In the genomic region with DNA sequence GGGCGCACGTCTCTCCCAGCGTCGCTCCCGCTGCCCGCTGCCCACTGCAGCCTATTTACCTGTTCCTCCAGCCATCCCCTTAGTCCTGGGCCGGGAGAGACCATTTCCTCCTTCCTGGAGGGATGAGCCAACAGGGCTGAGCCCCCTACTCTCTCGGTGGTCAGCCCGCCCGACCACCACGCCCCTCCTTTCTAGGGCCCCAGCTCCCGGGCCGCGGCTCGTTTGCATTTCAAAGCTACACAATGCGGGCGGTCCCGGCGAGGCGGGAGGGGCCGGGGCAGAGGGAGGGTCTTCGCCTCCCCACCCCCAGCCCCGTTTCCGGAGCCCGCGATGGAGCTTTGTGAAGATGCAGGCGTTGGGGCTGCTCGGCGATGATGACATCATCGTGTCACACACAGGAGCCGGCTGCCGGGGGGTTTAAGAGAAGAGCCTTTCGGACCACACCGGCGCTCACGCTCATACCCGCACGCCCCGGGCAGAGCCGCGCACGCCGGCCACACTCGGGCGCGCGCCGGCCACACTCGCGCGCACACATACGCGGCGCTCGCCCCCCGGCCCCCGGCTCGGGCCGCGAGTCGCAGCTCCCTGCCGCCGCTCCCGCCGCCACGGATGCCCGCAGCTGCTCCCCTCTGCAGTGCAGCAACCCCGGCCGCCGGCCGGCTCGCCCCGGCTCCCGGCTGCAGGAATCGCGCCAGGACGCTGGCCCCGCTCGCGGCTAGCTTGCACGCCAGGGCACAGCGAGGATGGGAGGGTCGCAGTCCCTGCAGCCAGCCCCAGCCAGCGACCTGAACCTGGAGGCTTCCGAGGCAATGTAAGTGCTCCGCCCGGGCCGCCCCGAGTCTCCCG, we compare ENCODE assay signal across 10 cellular contexts.
DNase-seq lines count a peak whose midpoint lies in the region; ATAC-seq, FAIRE-seq and TF ChIP-seq lines count a peak whose summit lies in the region.
"Had no signal": no experiment of that assay in that cellular context is flagged by ENCODE, and none has a peak within 500 bp of the region (broad histone marks: within the 10 kb centered on the region; RNA-seq: fewer than 3 reads in every experiment).

No MANE protein-coding gene starts in this region.

- no peak for ATAC-seq in HG03097 (IDR thresholded peaks at IDR 0.05; ENCODE audit: low FRiP score, unreplicated experiment)
- no peak for ATAC-seq in GM21619 (IDR thresholded peaks at IDR 0.05; ENCODE audit: unreplicated experiment)
- no peak for ATAC-seq in GM18505 (IDR thresholded peaks at IDR 0.05; ENCODE audit: unreplicated experiment)

- dilution Hi-C loops in keratinocyte (cut with MboI; ENCODE audit: extremely low pct_ligation_motif_present, low sequenced_read_pairs): no loop called here

- peaks cover 2% of the 10 kb centered on the region for H3K27me3 ChIP-seq in adipocyte (replicated peaks; ENCODE audit: control insufficient read depth, insufficient read depth, low read length)
- no peaks in the 10 kb centered on the region for H3K27me3 ChIP-seq in keratinocyte (ENCODE audit: control insufficient read depth, extremely low read depth, insufficient read depth, low read length)
- no peaks in the 10 kb centered on the region for H3K27me3 ChIP-seq in testis

- TF ChIP-seq POLR2A in testis (IDR thresholded peaks at IDR 0.05): no peak
- no peak for TF ChIP-seq POLR2A in GM18505 (IDR thresholded peaks at IDR 0.05; ENCODE audit: borderline replicate concordance, extremely low read depth, insufficient read depth, insufficient read length)

- TF ChIP-seq CTCF in keratinocyte (optimal IDR thresholded peaks at IDR 0.05 in 1 of 3, IDR thresholded peaks at IDR 0.05 in 1 of 3, conservative IDR thresholded peaks at IDR 0.05 in 1 of 3; ENCODE audit: extremely low read depth in 1 of 3, insufficient read depth in 2 of 3, low read length in 3 of 3) (no peak), testis (IDR thresholded peaks at IDR 0.05) (no peak)

- no peaks in the 10 kb centered on the region for H3K79me2 ChIP-seq in keratinocyte (ENCODE audit: control insufficient read depth, insufficient read depth, low read length)

- H3K9ac ChIP-seq in adipocyte (ENCODE audit: low read length): peak overlapping the region; percentile 46
- H3K9ac ChIP-seq in keratinocyte (ENCODE audit: control insufficient read depth, extremely low read depth, insufficient read depth, low read length): no peak overlapping the region

- H3K4me2 ChIP-seq in keratinocyte (ENCODE audit: control insufficient read depth, extremely low read depth, insufficient read depth, low read depth, low read length): peak overlapping the region; percentile 41
- H3K4me2 ChIP-seq: A549 had no signal

- H3K9me3 ChIP-seq in adipocyte (ENCODE audit: control insufficient read depth, low read length): no peaks in the 10 kb centered on the region
- no peaks in the 10 kb centered on the region for H3K9me3 ChIP-seq in keratinocyte (ENCODE audit: control insufficient read depth, low read depth, low read length)
- no peaks in the 10 kb centered on the region for H3K9me3 ChIP-seq in testis
- H3K9me3 ChIP-seq: A549 had no signal

- WGBS in testis, 2 donors: 3% methylated on average over 41 of the region's 90 CpGs; no CpG with 5 or more reads in 1 of the 2 donors

- intact Hi-C loops in testis (cut with DNase I; ENCODE audit: low total_unique reads): no loop called here

- H3K9me1 ChIP-seq in keratinocyte (ENCODE audit: control insufficient read depth, extremely low read depth, insufficient read depth, low read length): no peaks in the 10 kb centered on the region

- peaks cover 5% of the 10 kb centered on the region for H4K20me1 ChIP-seq in keratinocyte (ENCODE audit: control insufficient read depth, extremely low read depth, insufficient read depth, low read length)

- peak; percentile 35 for DNase-seq in NCI-H2029 (lab: John Stamatoyannopoulos, UW)
- DNase-seq in NCI-H2029 treated with DMSO at 0.1 percent for 48 hours (lab: John Stamatoyannopoulos, UW): no peak
- DNase-seq in adipocyte (ENCODE audit: low read depth): peak; percentile 66
- DNase-seq in keratinocyte (ENCODE audit: low read depth, low spot score): no peak
- peak; percentile 31 for DNase-seq in testis

- H3K4me1 ChIP-seq in adipocyte (ENCODE audit: control insufficient read depth, insufficient read depth, low read length): peaks cover 2% of the 10 kb centered on the region
- H3K4me1 ChIP-seq in keratinocyte (ENCODE audit: control insufficient read depth, extremely low read depth, insufficient read depth, low read length): no peaks in the 10 kb centered on the region
- peaks cover 10% of the 10 kb centered on the region for H3K4me1 ChIP-seq in testis

- no peak for FAIRE-seq in keratinocyte (lab: Jason Lieb, UNC)
- FAIRE-seq: A549, K562 had no signal

- no peak overlapping the region for H2AFZ ChIP-seq in keratinocyte (ENCODE audit: control insufficient read depth, low read length)

- H3K36me3 ChIP-seq in adipocyte (ENCODE audit: control insufficient read depth, insufficient read depth, low read length, severe bottlenecking): peaks cover 5% of the 10 kb centered on the region
- peaks cover 5 to 8% of the 10 kb centered on the region in 2 experiments for H3K36me3 ChIP-seq in keratinocyte (ENCODE audit: control insufficient read depth in 2 of 2, extremely low read depth in 1 of 2, insufficient read depth in 2 of 2, low read length in 2 of 2)
- no peaks in the 10 kb centered on the region for H3K36me3 ChIP-seq in testis (ENCODE audit: low read depth, missing control alignments)

- H3K27ac ChIP-seq in keratinocyte (ENCODE audit: control insufficient read depth, insufficient read depth, low read length) (no peak overlapping the region), testis (no peak overlapping the region)
- H3K27ac ChIP-seq: A549 had no signal

- H3K4me3 ChIP-seq in adipocyte (ENCODE audit: low read length): peak overlapping the region; percentile 71
- H3K4me3 ChIP-seq in keratinocyte (ENCODE audit: control insufficient read depth in 2 of 3, extremely low read depth in 1 of 3, insufficient read depth in 2 of 3, low read depth in 1 of 3, low read length in 3 of 3): peak overlapping the region in 1 of 3 experiments; percentile 20
- peak overlapping the region; percentile 49 to 51 for H3K4me3 ChIP-seq in testis
- H3K4me3 ChIP-seq: A549, K562 had no signal

Comparison
In these comparisons a context has a peak if more than half of its experiments do, and no peak if none do; other contexts are left out.
1. DNase-seq: peak in NCI-H2029 (single experiment), adipocyte (single experiment) and testis (single experiment); none in NCI-H2029 treated with DMSO at 0.1 percent for 48 hours (single experiment) and keratinocyte (single experiment).